Comparison of ENCODE assay signal across 1 cellular context in genomic region chr16:680967-681745, GRCh38.
TF ChIP-seq lines count a peak whose summit lies in the region.

No MANE protein-coding gene starts in this region.

TF ChIP-seq in HEK293, 187 proteins besides CTCF, POLR2A, EP300 and RAD21 (continued from another document and continues in another):
- no peak for TF ChIP-seq INSM2 (tag by site-specific recombination; IDR thresholded peaks at IDR 0.05)
- TF ChIP-seq ZNF112 (tag by site-specific recombination; IDR thresholded peaks at IDR 0.05), result no peak
- no peak for TF ChIP-seq ZNF692 (tag by site-specific recombination; IDR thresholded peaks at IDR 0.05)
- TF ChIP-seq REPIN1 (tag by site-specific recombination; IDR thresholded peaks at IDR 0.05; ENCODE audit: low read depth), result no peak
- TF ChIP-seq ZNF555 (tag by site-specific recombination; conservative IDR thresholded peaks at IDR 0.05), result no peak
- TF ChIP-seq ZNF266 (tag by site-specific recombination; IDR thresholded peaks at IDR 0.05; ENCODE audit: low read depth), result no peak
- no peak for TF ChIP-seq FEZF1 (tag by site-specific recombination; IDR thresholded peaks at IDR 0.05)
- TF ChIP-seq OVOL3 (tag by site-specific recombination; IDR thresholded peaks at IDR 0.05), result no peak
- no peak for TF ChIP-seq ZNF239 (tag by site-specific recombination; IDR thresholded peaks at IDR 0.05)
- no peak for TF ChIP-seq ZNF701 (tag by site-specific recombination; IDR thresholded peaks at IDR 0.05)
- TF ChIP-seq ZNF660 (tag by site-specific recombination; IDR thresholded peaks at IDR 0.05), result no peak
- peak; percentile 98 for TF ChIP-seq ZNF610 (tag by site-specific recombination; IDR thresholded peaks at IDR 0.05; ENCODE audit: borderline replicate concordance)
- TF ChIP-seq ZNF837 (tag by site-specific recombination; IDR thresholded peaks at IDR 0.05), result no peak
- TF ChIP-seq ZEB2 (tag by site-specific recombination; IDR thresholded peaks at IDR 0.05), result no peak
- TF ChIP-seq ZNF529 (tag by site-specific recombination; IDR thresholded peaks at IDR 0.05; ENCODE audit: insufficient replicate concordance), result no peak
- no peak for TF ChIP-seq YY2 (tag by site-specific recombination; IDR thresholded peaks at IDR 0.05)
- no peak for TF ChIP-seq ZNF785 (tag by site-specific recombination; IDR thresholded peaks at IDR 0.05)
- TF ChIP-seq ZNF248 (tag by site-specific recombination; IDR thresholded peaks at IDR 0.05), result no peak
- no peak for TF ChIP-seq ZNF24 (tag by site-specific recombination; IDR thresholded peaks at IDR 0.05)
- TF ChIP-seq KLF1 (tag by site-specific recombination; IDR thresholded peaks at IDR 0.05), result no peak
- TF ChIP-seq KLF10 (tag by site-specific recombination; IDR thresholded peaks at IDR 0.05), result no peak
- TF ChIP-seq SP3 (tag by site-specific recombination; IDR thresholded peaks at IDR 0.05), result no peak
- TF ChIP-seq TCF7L2 (IDR thresholded peaks at IDR 0.05; ENCODE audit: borderline replicate concordance, low read depth, low read length), result no peak
- TF ChIP-seq ZNF223 (tag by site-specific recombination; IDR thresholded peaks at IDR 0.05), result no peak
- TF ChIP-seq ZNF423 (tag by site-specific recombination; IDR thresholded peaks at IDR 0.05), result no peak
- TF ChIP-seq ZNF19 (tag by site-specific recombination; IDR thresholded peaks at IDR 0.05; ENCODE audit: low read depth), result no peak
- TF ChIP-seq HOXA7 (CRISPR knock-in tag; IDR thresholded peaks at IDR 0.05; ENCODE audit: borderline replicate concordance), result no peak
- TF ChIP-seq SETDB1 (IDR thresholded peaks at IDR 0.05; ENCODE audit: insufficient read length, low read length), result no peak
- TF ChIP-seq, protein P1, sequence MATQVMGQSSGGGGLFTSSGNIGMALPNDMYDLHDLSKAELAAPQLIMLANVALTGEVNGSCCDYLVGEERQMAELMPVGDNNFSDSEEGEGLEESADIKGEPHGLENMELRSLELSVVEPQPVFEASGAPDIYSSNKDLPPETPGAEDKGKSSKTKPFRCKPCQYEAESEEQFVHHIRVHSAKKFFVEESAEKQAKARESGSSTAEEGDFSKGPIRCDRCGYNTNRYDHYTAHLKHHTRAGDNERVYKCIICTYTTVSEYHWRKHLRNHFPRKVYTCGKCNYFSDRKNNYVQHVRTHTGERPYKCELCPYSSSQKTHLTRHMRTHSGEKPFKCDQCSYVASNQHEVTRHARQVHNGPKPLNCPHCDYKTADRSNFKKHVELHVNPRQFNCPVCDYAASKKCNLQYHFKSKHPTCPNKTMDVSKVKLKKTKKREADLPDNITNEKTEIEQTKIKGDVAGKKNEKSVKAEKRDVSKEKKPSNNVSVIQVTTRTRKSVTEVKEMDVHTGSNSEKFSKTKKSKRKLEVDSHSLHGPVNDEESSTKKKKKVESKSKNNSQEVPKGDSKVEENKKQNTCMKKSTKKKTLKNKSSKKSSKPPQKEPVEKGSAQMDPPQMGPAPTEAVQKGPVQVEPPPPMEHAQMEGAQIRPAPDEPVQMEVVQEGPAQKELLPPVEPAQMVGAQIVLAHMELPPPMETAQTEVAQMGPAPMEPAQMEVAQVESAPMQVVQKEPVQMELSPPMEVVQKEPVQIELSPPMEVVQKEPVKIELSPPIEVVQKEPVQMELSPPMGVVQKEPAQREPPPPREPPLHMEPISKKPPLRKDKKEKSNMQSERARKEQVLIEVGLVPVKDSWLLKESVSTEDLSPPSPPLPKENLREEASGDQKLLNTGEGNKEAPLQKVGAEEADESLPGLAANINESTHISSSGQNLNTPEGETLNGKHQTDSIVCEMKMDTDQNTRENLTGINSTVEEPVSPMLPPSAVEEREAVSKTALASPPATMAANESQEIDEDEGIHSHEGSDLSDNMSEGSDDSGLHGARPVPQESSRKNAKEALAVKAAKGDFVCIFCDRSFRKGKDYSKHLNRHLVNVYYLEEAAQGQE (tag by site-specific recombination; IDR thresholded peaks at IDR 0.05), result peak; percentile 12; the same call in 1 of the 2 replicates
- TF ChIP-seq ZSCAN30 (tag by site-specific recombination; IDR thresholded peaks at IDR 0.05), result no peak
- no peak for TF ChIP-seq ZNF169 (tag by site-specific recombination; IDR thresholded peaks at IDR 0.05)
- no peak for TF ChIP-seq ZNF664 (tag by site-specific recombination; IDR thresholded peaks at IDR 0.05)
- no peak for TF ChIP-seq ZFHX2 (tag by site-specific recombination; conservative IDR thresholded peaks at IDR 0.05)
- TF ChIP-seq KLF9 (tag by site-specific recombination; IDR thresholded peaks at IDR 0.05; ENCODE audit: low read depth), result no peak
- TF ChIP-seq ZNF530 (tag by site-specific recombination; IDR thresholded peaks at IDR 0.05; ENCODE audit: low read depth), result no peak
- TF ChIP-seq EGR2 (tag by site-specific recombination; IDR thresholded peaks at IDR 0.05; ENCODE audit: low read depth), result peak; percentile 17; the same call in 1 of the 2 replicates
- TF ChIP-seq ZNF2 (tag by site-specific recombination; IDR thresholded peaks at IDR 0.05), result no peak; the same call in 1 of the 2 replicates
- peak; percentile 48; the same call in 1 of the 2 replicates for TF ChIP-seq ZFP37 (tag by site-specific recombination; IDR thresholded peaks at IDR 0.05)
- TF ChIP-seq ZNF521 (tag by site-specific recombination; IDR thresholded peaks at IDR 0.05), result no peak
- no peak for TF ChIP-seq ZFP41 (tag by site-specific recombination; IDR thresholded peaks at IDR 0.05; ENCODE audit: borderline replicate concordance)
- no peak for TF ChIP-seq MYNN (tag by site-specific recombination; IDR thresholded peaks at IDR 0.05; ENCODE audit: borderline replicate concordance)
- TF ChIP-seq ZNF16 (tag by site-specific recombination; IDR thresholded peaks at IDR 0.05; ENCODE audit: low read depth), result no peak
- TF ChIP-seq ZBTB48 (tag by site-specific recombination; IDR thresholded peaks at IDR 0.05), result 0 out of 2 replicates have a peak, but pooled peaks have one; percentile 42
- no peak for TF ChIP-seq KLF16 (tag by site-specific recombination; IDR thresholded peaks at IDR 0.05)
- TF ChIP-seq ZNF624 (tag by site-specific recombination; IDR thresholded peaks at IDR 0.05), result no peak
- TF ChIP-seq KLF8 (tag by site-specific recombination; IDR thresholded peaks at IDR 0.05), result no peak; the same call in 1 of the 2 replicates
- no peak for TF ChIP-seq ZNF391 (tag by site-specific recombination; IDR thresholded peaks at IDR 0.05; ENCODE audit: borderline replicate concordance, low read depth)
- TF ChIP-seq, protein P2, sequence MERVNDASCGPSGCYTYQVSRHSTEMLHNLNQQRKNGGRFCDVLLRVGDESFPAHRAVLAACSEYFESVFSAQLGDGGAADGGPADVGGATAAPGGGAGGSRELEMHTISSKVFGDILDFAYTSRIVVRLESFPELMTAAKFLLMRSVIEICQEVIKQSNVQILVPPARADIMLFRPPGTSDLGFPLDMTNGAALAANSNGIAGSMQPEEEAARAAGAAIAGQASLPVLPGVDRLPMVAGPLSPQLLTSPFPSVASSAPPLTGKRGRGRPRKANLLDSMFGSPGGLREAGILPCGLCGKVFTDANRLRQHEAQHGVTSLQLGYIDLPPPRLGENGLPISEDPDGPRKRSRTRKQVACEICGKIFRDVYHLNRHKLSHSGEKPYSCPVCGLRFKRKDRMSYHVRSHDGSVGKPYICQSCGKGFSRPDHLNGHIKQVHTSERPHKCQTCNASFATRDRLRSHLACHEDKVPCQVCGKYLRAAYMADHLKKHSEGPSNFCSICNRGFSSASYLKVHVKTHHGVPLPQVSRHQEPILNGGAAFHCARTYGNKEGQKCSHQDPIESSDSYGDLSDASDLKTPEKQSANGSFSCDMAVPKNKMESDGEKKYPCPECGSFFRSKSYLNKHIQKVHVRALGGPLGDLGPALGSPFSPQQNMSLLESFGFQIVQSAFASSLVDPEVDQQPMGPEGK (tag by site-specific recombination; IDR thresholded peaks at IDR 0.05), result no peak
- no peak for TF ChIP-seq ZNF544 (tag by site-specific recombination; IDR thresholded peaks at IDR 0.05)
- no peak for TF ChIP-seq ZNF175 (tag by site-specific recombination; IDR thresholded peaks at IDR 0.05)
- TF ChIP-seq ZNF121 (tag by site-specific recombination; IDR thresholded peaks at IDR 0.05), result no peak
- TF ChIP-seq BCL11A (tag by site-specific recombination; IDR thresholded peaks at IDR 0.05; ENCODE audit: low read depth), result no peak; the same call in 1 of the 2 replicates
- TF ChIP-seq ZSCAN18 (tag by site-specific recombination; IDR thresholded peaks at IDR 0.05), result 0 out of 2 replicates have a peak, but pooled peaks have one; percentile 13
- TF ChIP-seq ZNF658 (tag by site-specific recombination; IDR thresholded peaks at IDR 0.05), result no peak
- no peak for TF ChIP-seq ZBTB10 (tag by site-specific recombination; IDR thresholded peaks at IDR 0.05)
- TF ChIP-seq ZNF354C (tag by site-specific recombination; IDR thresholded peaks at IDR 0.05; ENCODE audit: borderline replicate concordance, low read depth), result no peak
- TF ChIP-seq SCRT2 (tag by site-specific recombination; IDR thresholded peaks at IDR 0.05), result 0 out of 2 replicates have a peak, but pooled peaks have one; percentile 10
- TF ChIP-seq ZIC2 (tag by site-specific recombination; IDR thresholded peaks at IDR 0.05), result no peak
- TF ChIP-seq ZNF394 (tag by site-specific recombination; IDR thresholded peaks at IDR 0.05; ENCODE audit: borderline replicate concordance), result no peak
- peak; percentile 86 for TF ChIP-seq ZBTB17 (tag by site-specific recombination; IDR thresholded peaks at IDR 0.05)
- no peak for TF ChIP-seq ZNF580 (tag by site-specific recombination; IDR thresholded peaks at IDR 0.05)
- TF ChIP-seq ZNF561 (tag by site-specific recombination; IDR thresholded peaks at IDR 0.05; ENCODE audit: borderline replicate concordance), result no peak
- no peak for TF ChIP-seq OSR2 (tag by site-specific recombination; IDR thresholded peaks at IDR 0.05)
- no peak for TF ChIP-seq ZFP3 (tag by site-specific recombination; IDR thresholded peaks at IDR 0.05; ENCODE audit: low read depth)
- no peak for TF ChIP-seq ZNF830 (tag by site-specific recombination; IDR thresholded peaks at IDR 0.05; ENCODE audit: low read depth)
- TF ChIP-seq ZNF777 (tag by site-specific recombination; IDR thresholded peaks at IDR 0.05; ENCODE audit: borderline replicate concordance), result no peak
- TF ChIP-seq ZNF404 (tag by site-specific recombination; IDR thresholded peaks at IDR 0.05), result no peak
- TF ChIP-seq YY1 (tag by site-specific recombination; IDR thresholded peaks at IDR 0.05), result no peak
- TF ChIP-seq GLIS1 (tag by site-specific recombination; IDR thresholded peaks at IDR 0.05), result no peak
- no peak for TF ChIP-seq ZNF621 (tag by site-specific recombination; IDR thresholded peaks at IDR 0.05)
